In genomic region chr5:172771439-172772111, GRCh38 we compare ENCODE assay signal across 8 cellular contexts. TPM values are rescaled to one million over a fixed set of nuclear protein-coding genes. Genes with fewer than 3 reads are reported as not detected.
DNase-seq lines count a peak whose midpoint lies in the region; ATAC-seq and TF ChIP-seq lines count a peak whose summit lies in the region.

No MANE protein-coding gene starts in this region.

- H3K9me3 Mint-ChIP-seq in chondrocyte (ENCODE audit: low read depth) = no peaks in the 10 kb centered on the region

- H3K23ac ChIP-seq in mesenchymal stem cell (ENCODE audit: low read length in 2 of 2) = no peak overlapping the region

- CTCF ChIA-PET in PC-9 (lab: Charles Lee) = interaction anchor here (0.6 to 1.9 kb wide), 4 partner anchors 55 to 159 kb away, joined by 3 to 12 read pairs (median 4); no protein-coding TSS in a partner anchor

- intact Hi-C loops in PC-9 (cut with micrococcal nuclease; ENCODE audit: unreplicated experiment) (loop anchor here (1.0 kb wide), 7 partner anchors 36 to 187 kb away; partner anchors contain the start of gene ERGIC1), uterus (cut with DNase I; ENCODE audit: low total_unique reads) (loop anchor here (10.0 kb wide), 2 partner anchors 93 to 133 kb away; no protein-coding TSS in a partner anchor)

- H2BK12ac ChIP-seq in mesenchymal stem cell (ENCODE audit: low read length in 2 of 2) = peak overlapping the region; percentile 87 to 91

- peaks cover 71% of the 10 kb centered on the region for H3K4me1 Mint-ChIP-seq in chondrocyte (ENCODE audit: low read depth)

- peak overlapping the region; percentile 88 to 100 for H3K4ac ChIP-seq in mesenchymal stem cell (ENCODE audit: low read depth in 1 of 2, low read length in 2 of 2)

- no peaks in the 10 kb centered on the region for H3K79me1 ChIP-seq in mesenchymal stem cell (replicated peaks; ENCODE audit: low read length, poor library complexity, severe bottlenecking)

- WGBS in mesenchymal stem cell = 1% methylated on average over 25 of the region's 40 CpGs

- H3K4me2 ChIP-seq in PC-9 (peak overlapping the region; percentile 100), mesenchymal stem cell (ENCODE audit: low read length, poor library complexity, severe bottlenecking) (peak overlapping the region; percentile 91)

- no peaks in the 10 kb centered on the region for H3K9me2 ChIP-seq in PC-9 (ENCODE audit: insufficient read depth)

- peak; percentile 87 for DNase-seq in activated CD8-positive, alpha-beta memory T cell treated with anti-CD3 and anti-CD28 coated beads for 24 hours
- DNase-seq in activated CD8-positive, alpha-beta memory T cell treated with anti-CD3 and anti-CD28 coated beads, Interleukin-2, amount 50 U/mL, for 4 hours = no peak
- DNase-seq in PC-9 (peak in 1 of 2 experiments; percentile 53), chondrocyte (ENCODE audit: low spot score) (no peak), mesenchymal stem cell (no peak), uterus (no peak)

- H4K8ac ChIP-seq in mesenchymal stem cell (ENCODE audit: low read length) = peak overlapping the region; percentile 96

- H2BK5ac ChIP-seq in mesenchymal stem cell (ENCODE audit: low read depth, low read length, poor library complexity, severe bottlenecking) = peak overlapping the region; percentile 99

- peak overlapping the region; percentile 98 for H4K91ac ChIP-seq in mesenchymal stem cell (ENCODE audit: low read length)

- POLR2A ChIA-PET in PC-9 (lab: Charles Lee; ENCODE audit: unreplicated experiment) = interaction anchor here (0.5 to 2.5 kb wide), 11 partner anchors 23 to 1053 kb away, joined by 3 to 24 read pairs (median 5); no protein-coding TSS in a partner anchor

- ATAC-seq in GM18870 (IDR thresholded peaks at IDR 0.05; ENCODE audit: unreplicated experiment) (no peak), HG03460 (IDR thresholded peaks at IDR 0.05; ENCODE audit: unreplicated experiment) (no peak)

- H2AFZ ChIP-seq in PC-9 = peak overlapping the region; percentile 65
- no peak overlapping the region for H2AFZ ChIP-seq in mesenchymal stem cell (ENCODE audit: low read depth, low read length)

- peak overlapping the region; percentile 73 for H2AK5ac ChIP-seq in mesenchymal stem cell (ENCODE audit: low read length, severe bottlenecking)

- peaks cover 64% of the 10 kb centered on the region for H3K4me1 ChIP-seq in PC-9 (replicated peaks; ENCODE audit: insufficient read depth)
- peaks cover 29% of the 10 kb centered on the region for H3K4me1 ChIP-seq in mesenchymal stem cell (ENCODE audit: control insufficient read depth, insufficient read depth, low read depth, low read length)
- H3K4me1 ChIP-seq in uterus = peaks cover 0 to 3% of the 10 kb centered on the region in 2 donors

- H3K27me3 Mint-ChIP-seq in chondrocyte (ENCODE audit: low read depth) = no peaks in the 10 kb centered on the region

- no peaks in the 10 kb centered on the region for H3K9me3 ChIP-seq in PC-9 (ENCODE audit: insufficient read depth, low read depth)
- no peaks in the 10 kb centered on the region for H3K9me3 ChIP-seq in mesenchymal stem cell (ENCODE audit: control insufficient read depth, low read length)
- no peaks in the 10 kb centered on the region for H3K9me3 ChIP-seq in uterus

- H3K79me2 ChIP-seq in PC-9 (ENCODE audit: low read depth) = peaks cover 29% of the 10 kb centered on the region

- peak overlapping the region; percentile 97 for H2BK120ac ChIP-seq in mesenchymal stem cell (ENCODE audit: low read depth, low read length)

- H3K14ac ChIP-seq in mesenchymal stem cell (ENCODE audit: low read length in 2 of 2) = peak overlapping the region in 1 of 2 experiments; percentile 68

- TF ChIP-seq POLR2A in uterus (IDR thresholded peaks at IDR 0.05) = no peak

- H3K4me3 Mint-ChIP-seq in chondrocyte (ENCODE audit: unreplicated experiment) = peak overlapping the region; percentile 71

- H3K27ac ChIP-seq in PC-9 (peak overlapping the region; percentile 93), mesenchymal stem cell (ENCODE audit: low read length, poor library complexity, severe bottlenecking) (peak overlapping the region; percentile 98), uterus (peak overlapping the region; percentile 99)

- peak overlapping the region; percentile 81 to 98 for H3K18ac ChIP-seq in mesenchymal stem cell (ENCODE audit: low read depth in 1 of 2, low read length in 2 of 2)

- TF ChIP-seq CTCF in PC-9 (conservative IDR thresholded peaks at IDR 0.05) = no peak
- TF ChIP-seq CTCF in chondrocyte (IDR thresholded peaks at IDR 0.05) = no peak
- TF ChIP-seq CTCF in uterus (IDR thresholded peaks at IDR 0.05) = no peak

- H3K27me3 ChIP-seq in PC-9 (ENCODE audit: insufficient read depth, low read depth) = no peaks in the 10 kb centered on the region
- no peaks in the 10 kb centered on the region for H3K27me3 ChIP-seq in mesenchymal stem cell (ENCODE audit: control insufficient read depth in 1 of 2, insufficient read depth in 1 of 2, low read length in 2 of 2)
- no peaks in the 10 kb centered on the region for H3K27me3 ChIP-seq in uterus

- H3K9ac ChIP-seq in mesenchymal stem cell (ENCODE audit: low read length) = peak overlapping the region; percentile 99

- H3F3A ChIP-seq in PC-9 (ENCODE audit: insufficient read depth, low read depth) = peaks cover 53% of the 10 kb centered on the region

- H4K20me1 ChIP-seq in PC-9 (ENCODE audit: insufficient read depth) = peaks cover 29% of the 10 kb centered on the region

- peak overlapping the region; percentile 99 for H3K27ac Mint-ChIP-seq in chondrocyte (ENCODE audit: unreplicated experiment)

- TSS peak; percentile 71 for BruUV-seq in PC-9 (replicated peaks; lab: Mats Ljungman, UMichigan)

- peaks cover 30% of the 10 kb centered on the region for H3K36me3 Mint-ChIP-seq in chondrocyte (ENCODE audit: low read depth)

- H3K4me3 ChIP-seq in PC-9 = peak overlapping the region; percentile 91
- H3K4me3 ChIP-seq in mesenchymal stem cell (ENCODE audit: insufficient read depth in 1 of 2, low read depth in 1 of 2, low read length in 2 of 2) = peak overlapping the region; percentile 55 to 73
- H3K4me3 ChIP-seq in uterus = peak overlapping the region; percentile 40 to 85

- H2BK15ac ChIP-seq in mesenchymal stem cell (ENCODE audit: low read depth, poor library complexity, severe bottlenecking) = peak overlapping the region; percentile 62

- peaks cover 25% of the 10 kb centered on the region; the same call in 1 of the 2 replicates for H3K36me3 ChIP-seq in PC-9 (ENCODE audit: low read depth)
- H3K36me3 ChIP-seq in mesenchymal stem cell (ENCODE audit: control insufficient read depth in 1 of 2, insufficient read depth in 2 of 2, low read depth in 1 of 2, low read length in 2 of 2) = peaks cover 21 to 36% of the 10 kb centered on the region in 2 experiments
- no peaks in the 10 kb centered on the region for H3K36me3 ChIP-seq in uterus

RNA-seq across cellular contexts. Expression of gene DUSP1, which starts 0.6 kb away (rescaled TPM):
- total RNA-seq in PC-9 (2021) (10.3 and 18.4 TPM in 2 replicates), chondrocyte (91.5 to 171 TPM (median 150 TPM) in 3 replicates), uterus (1,000 to 10,000 TPM in 1 of 4 donors, 100 to 1,000 TPM in 3; 189 to 2,046 (median 515) TPM)
- polyA plus RNA-seq in mesenchymal stem cell (2013, experiment 1 of 2) = 214 TPM
- polyA plus RNA-seq in mesenchymal stem cell (2013, experiment 2 of 2) = 205 TPM
